In genomic region chr7:92678291-92678920, GRCh38 we compare ENCODE assay signal across 1 cellular context.
TF ChIP-seq lines count a peak whose summit lies in the region.

No MANE protein-coding gene starts in this region.

TF ChIP-seq in HepG2, 621 proteins besides CTCF, POLR2A, EP300 and RAD21 (continued from another document and continues in another):
- TF ChIP-seq ZNF281 (CRISPR knock-in tag; IDR thresholded peaks at IDR 0.05; ENCODE audit: borderline replicate concordance) (peak; percentile 87), GABPA (IDR thresholded peaks at IDR 0.05; ENCODE audit: low read depth, low read length) (no peak), GABPA (CRISPR knock-in tag; IDR thresholded peaks at IDR 0.05; ENCODE audit: low read depth) (peak; percentile 60), ZNF572 (CRISPR knock-in tag; IDR thresholded peaks at IDR 0.05) (no peak), SP1 (IDR thresholded peaks at IDR 0.05) (no peak), SP1 (CRISPR knock-in tag; IDR thresholded peaks at IDR 0.05) (no peak), ZNF781 (CRISPR knock-in tag; IDR thresholded peaks at IDR 0.05; ENCODE audit: borderline replicate concordance, not compliant biosample characterization) (no peak), DMAP1 (CRISPR knock-in tag; IDR thresholded peaks at IDR 0.05) (peak; percentile 64; the same call in 1 of the 2 replicates), ZNF816 (CRISPR knock-in tag; IDR thresholded peaks at IDR 0.05; ENCODE audit: borderline replicate concordance) (peak; percentile 88; the same call in 1 of the 2 replicates), CSRNP2 (CRISPR knock-in tag; conservative IDR thresholded peaks at IDR 0.05; ENCODE audit: low read depth) (no peak), ZBTB4 (CRISPR knock-in tag; IDR thresholded peaks at IDR 0.05; ENCODE audit: borderline replicate concordance) (no peak), TFAP4 (IDR thresholded peaks at IDR 0.05; ENCODE audit: borderline replicate concordance, low read depth) (peak; percentile 96), ZNF570 (CRISPR knock-in tag; IDR thresholded peaks at IDR 0.05; ENCODE audit: borderline replicate concordance) (no peak), ELF4 (CRISPR knock-in tag; IDR thresholded peaks at IDR 0.05; ENCODE audit: borderline replicate concordance) (no peak), AGO2 (optimal IDR thresholded peaks at IDR 0.05; ENCODE audit: low read depth, low read length) (no peak), NCOA2 (CRISPR knock-in tag; IDR thresholded peaks at IDR 0.05) (peak; percentile 100), ASH2L (IDR thresholded peaks at IDR 0.05; ENCODE audit: insufficient read length, low read depth, low read length) (peak; percentile 73), NFYB (CRISPR knock-in tag; IDR thresholded peaks at IDR 0.05) (no peak; the same call in 1 of the 2 replicates), GATAD1 (CRISPR knock-in tag; IDR thresholded peaks at IDR 0.05) (no peak), RORA (CRISPR knock-in tag; IDR thresholded peaks at IDR 0.05) (no peak), ZNF615 (CRISPR knock-in tag; IDR thresholded peaks at IDR 0.05; ENCODE audit: borderline replicate concordance) (no peak), TRIM22 (IDR thresholded peaks at IDR 0.05) (no peak), GPBP1L1 (CRISPR knock-in tag; IDR thresholded peaks at IDR 0.05) (no peak), ELF3 (CRISPR knock-in tag; IDR thresholded peaks at IDR 0.05) (peak; percentile 80), ZNF792 (CRISPR knock-in tag; IDR thresholded peaks at IDR 0.05) (peak; percentile 76), GATA4 (IDR thresholded peaks at IDR 0.05; ENCODE audit: borderline replicate concordance, low read depth) (peak; percentile 97), AFF4 (CRISPR knock-in tag; IDR thresholded peaks at IDR 0.05) (peak; percentile 79), PCBP2 (optimal IDR thresholded peaks at IDR 0.05; ENCODE audit: low read depth, low read length, poor library complexity, severe bottlenecking) (no peak)
- TF ChIP-seq, protein P1, sequence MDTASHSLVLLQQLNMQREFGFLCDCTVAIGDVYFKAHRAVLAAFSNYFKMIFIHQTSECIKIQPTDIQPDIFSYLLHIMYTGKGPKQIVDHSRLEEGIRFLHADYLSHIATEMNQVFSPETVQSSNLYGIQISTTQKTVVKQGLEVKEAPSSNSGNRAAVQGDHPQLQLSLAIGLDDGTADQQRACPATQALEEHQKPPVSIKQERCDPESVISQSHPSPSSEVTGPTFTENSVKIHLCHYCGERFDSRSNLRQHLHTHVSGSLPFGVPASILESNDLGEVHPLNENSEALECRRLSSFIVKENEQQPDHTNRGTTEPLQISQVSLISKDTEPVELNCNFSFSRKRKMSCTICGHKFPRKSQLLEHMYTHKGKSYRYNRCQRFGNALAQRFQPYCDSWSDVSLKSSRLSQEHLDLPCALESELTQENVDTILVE (CRISPR knock-in tag; IDR thresholded peaks at IDR 0.05): peak; percentile 86; the same call in 1 of the 2 replicates
- TF ChIP-seq, protein P2, sequence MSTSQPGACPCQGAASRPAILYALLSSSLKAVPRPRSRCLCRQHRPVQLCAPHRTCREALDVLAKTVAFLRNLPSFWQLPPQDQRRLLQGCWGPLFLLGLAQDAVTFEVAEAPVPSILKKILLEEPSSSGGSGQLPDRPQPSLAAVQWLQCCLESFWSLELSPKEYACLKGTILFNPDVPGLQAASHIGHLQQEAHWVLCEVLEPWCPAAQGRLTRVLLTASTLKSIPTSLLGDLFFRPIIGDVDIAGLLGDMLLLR (CRISPR knock-in tag; IDR thresholded peaks at IDR 0.05): no peak
- TF ChIP-seq, protein P3, sequence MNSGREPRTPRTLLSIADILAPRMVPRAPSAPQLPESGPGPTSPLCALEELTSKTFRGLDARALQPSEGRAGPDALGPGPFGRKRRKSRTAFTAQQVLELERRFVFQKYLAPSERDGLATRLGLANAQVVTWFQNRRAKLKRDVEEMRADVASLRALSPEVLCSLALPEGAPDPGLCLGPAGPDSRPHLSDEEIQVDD (CRISPR knock-in tag; IDR thresholded peaks at IDR 0.05; ENCODE audit: borderline replicate concordance): no peak
- TF ChIP-seq, protein P4, sequence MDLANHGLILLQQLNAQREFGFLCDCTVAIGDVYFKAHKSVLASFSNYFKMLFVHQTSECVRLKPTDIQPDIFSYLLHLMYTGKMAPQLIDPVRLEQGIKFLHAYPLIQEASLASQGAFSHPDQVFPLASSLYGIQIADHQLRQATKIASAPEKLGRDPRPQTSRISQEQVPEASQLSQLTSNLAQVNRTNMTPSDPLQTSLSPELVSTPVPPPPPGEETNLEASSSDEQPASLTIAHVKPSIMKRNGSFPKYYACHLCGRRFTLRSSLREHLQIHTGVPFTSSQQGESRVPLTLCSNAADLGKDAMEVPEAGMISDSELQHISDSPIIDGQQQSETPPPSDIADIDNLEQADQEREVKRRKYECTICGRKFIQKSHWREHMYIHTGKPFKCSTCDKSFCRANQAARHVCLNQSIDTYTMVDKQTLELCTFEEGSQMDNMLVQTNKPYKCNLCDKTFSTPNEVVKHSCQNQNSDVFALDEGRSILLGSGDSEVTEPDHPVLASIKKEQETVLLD (CRISPR knock-in tag; IDR thresholded peaks at IDR 0.05; ENCODE audit: low read depth): no peak
- TF ChIP-seq, protein P5, sequence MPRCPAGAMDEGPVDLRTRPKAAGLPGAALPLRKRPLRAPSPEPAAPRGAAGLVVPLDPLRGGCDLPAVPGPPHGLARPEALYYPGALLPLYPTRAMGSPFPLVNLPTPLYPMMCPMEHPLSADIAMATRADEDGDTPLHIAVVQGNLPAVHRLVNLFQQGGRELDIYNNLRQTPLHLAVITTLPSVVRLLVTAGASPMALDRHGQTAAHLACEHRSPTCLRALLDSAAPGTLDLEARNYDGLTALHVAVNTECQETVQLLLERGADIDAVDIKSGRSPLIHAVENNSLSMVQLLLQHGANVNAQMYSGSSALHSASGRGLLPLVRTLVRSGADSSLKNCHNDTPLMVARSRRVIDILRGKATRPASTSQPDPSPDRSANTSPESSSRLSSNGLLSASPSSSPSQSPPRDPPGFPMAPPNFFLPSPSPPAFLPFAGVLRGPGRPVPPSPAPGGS (CRISPR knock-in tag; IDR thresholded peaks at IDR 0.05): no peak
- TF ChIP-seq, protein P6, sequence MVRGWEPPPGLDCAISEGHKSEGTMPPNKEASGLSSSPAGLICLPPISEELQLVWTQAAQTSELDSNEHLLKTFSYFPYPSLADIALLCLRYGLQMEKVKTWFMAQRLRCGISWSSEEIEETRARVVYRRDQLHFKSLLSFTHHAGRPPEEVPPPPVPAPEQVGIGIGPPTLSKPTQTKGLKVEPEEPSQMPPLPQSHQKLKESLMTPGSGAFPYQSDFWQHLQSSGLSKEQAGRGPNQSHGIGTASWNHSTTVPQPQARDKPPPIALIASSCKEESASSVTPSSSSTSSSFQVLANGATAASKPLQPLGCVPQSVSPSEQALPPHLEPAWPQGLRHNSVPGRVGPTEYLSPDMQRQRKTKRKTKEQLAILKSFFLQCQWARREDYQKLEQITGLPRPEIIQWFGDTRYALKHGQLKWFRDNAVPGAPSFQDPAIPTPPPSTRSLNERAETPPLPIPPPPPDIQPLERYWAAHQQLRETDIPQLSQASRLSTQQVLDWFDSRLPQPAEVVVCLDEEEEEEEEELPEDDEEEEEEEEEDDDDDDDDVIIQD (CRISPR knock-in tag; IDR thresholded peaks at IDR 0.05; ENCODE audit: low read depth): peak; percentile 86
